Comparison of ENCODE assay signal across 28 cellular contexts in genomic region chr2:63555931-63556330, GRCh38.
"Had no signal": no experiment of that assay in that cellular context is flagged by ENCODE, and none has a peak within 500 bp of the region (broad histone marks: within the 10 kb centered on the region; RNA-seq: fewer than 3 reads in every experiment).

No MANE protein-coding gene starts in this region.

- DNase-seq: activated CD4-positive, alpha-beta T cell treated with anti-CD3 and anti-CD28 coated beads for 48 hours; activated CD4-positive, CD25-positive, alpha-beta regulatory T cell; activated CD8-positive, alpha-beta T cell treated with anti-CD3 and anti-CD28 coated beads, Interleukin-2, amount 10 ng/mL, durations not matched to agents 7 days and 5 days; activated naive CD4-positive, alpha-beta T cell treated with Interleukin-2 at 50 U/mL for 16 hours; activated naive CD8-positive, alpha-beta T cell treated with anti-CD3 and anti-CD28 coated beads, Interleukin-2, amount 10 ng/mL, durations not matched to agents 7 days and 5 days; activated T-cell treated with anti-CD3 and anti-CD28 coated beads, Interleukin-2, amount 50 U/mL, for 24 hours; amygdala; caudate nucleus; dorsolateral prefrontal cortex; foreskin keratinocyte; glutamatergic neuron; hippocampal formation; kidney; midbrain; nucleus accumbens; stimulated activated CD4-positive, alpha-beta T cell treated with anti-CD3 and anti-CD28 coated beads, Interleukin-2, amount 100 ng/mL, for 24 hours; stimulated activated naive CD8-positive, alpha-beta T cell treated with anti-CD3 and anti-CD28 coated beads, Interleukin-15, Interleukin-2, amounts not matched to agents 100 U/mL and 50 U/mL, for 24 hours; substantia nigra; T-helper 9 cell; tibial artery had no signal

- H3K27ac ChIP-seq: dorsolateral prefrontal cortex, foreskin keratinocyte, prostate gland, right atrium auricular region, tibial artery had no signal

- H3K9me3 ChIP-seq: prostate gland had no signal

- H3K36me3 ChIP-seq: prostate gland, right atrium auricular region had no signal

- H3K27me3 ChIP-seq: dorsolateral prefrontal cortex, foreskin keratinocyte, right atrium auricular region, tibial artery had no signal

- H3K27ac Mint-ChIP-seq: activated CD8-positive, alpha-beta T cell treated with anti-CD3 and anti-CD28 coated beads, Interleukin-2, amount 10 ng/mL, durations not matched to agents 7 days and 5 days; activated naive CD8-positive, alpha-beta T cell treated with anti-CD3 and anti-CD28 coated beads, Interleukin-2, amount 10 ng/mL, durations not matched to agents 7 days and 5 days; activated T-cell treated with anti-CD3 and anti-CD28 coated beads, Interleukin-2, amount 50 U/mL, for 24 hours; activated T-helper 2 cell treated with anti-CD3 and anti-CD28 coated beads, Interferon-gamma antibody, Interleukin-2, Interleukin-4, amounts not matched to agents 10 μg/mL and 5 μg/mL and 100 μg/mL, durations not matched to agents 14 hours and 24 hours and 36 hours; brain; nephron had no signal

- H3K27me3 Mint-ChIP-seq: activated naive CD8-positive, alpha-beta T cell treated with anti-CD3 and anti-CD28 coated beads, Interleukin-2, amount 10 ng/mL, durations not matched to agents 7 days and 5 days; activated T-cell treated with anti-CD3 and anti-CD28 coated beads, Interleukin-2, amount 50 U/mL, for 24 hours; brain had no signal

- ATAC-seq: activated CD8-positive, alpha-beta T cell treated with anti-CD3 and anti-CD28 coated beads, Interleukin-2, amount 10 ng/mL, durations not matched to agents 7 days and 5 days; foreskin keratinocyte; left lobe of liver; stimulated activated naive CD8-positive, alpha-beta T cell treated with anti-CD3 and anti-CD28 coated beads, Interleukin-15, Interleukin-2, amounts not matched to agents 100 U/mL and 50 U/mL, for 24 hours had no signal

- H3K4me3 Mint-ChIP-seq: activated CD8-positive, alpha-beta T cell treated with anti-CD3 and anti-CD28 coated beads, Interleukin-2, amount 10 ng/mL, durations not matched to agents 7 days and 5 days; activated naive CD8-positive, alpha-beta T cell treated with anti-CD3 and anti-CD28 coated beads, Interleukin-2, amount 10 ng/mL, durations not matched to agents 7 days and 5 days; activated T-cell treated with anti-CD3 and anti-CD28 coated beads, Interleukin-2, amount 50 U/mL, for 24 hours; brain; nephron had no signal

- H3K4me1 Mint-ChIP-seq: brain had no signal

- H3K4me3 ChIP-seq: dorsolateral prefrontal cortex, lung, prostate gland, right atrium auricular region, tibial artery had no signal

- H3K4me1 ChIP-seq: foreskin keratinocyte, prostate gland, right atrium auricular region had no signal

- FAIRE-seq: kidney, urothelium cell line had no signal
